Comparison of ENCODE assay signal across 10 cellular contexts in genomic region chrX:134821370-134821769, GRCh38. TPM values are rescaled to one million over a fixed set of nuclear protein-coding genes. Genes with fewer than 3 reads are reported as not detected.
DNase-seq lines count a peak whose midpoint lies in the region; ATAC-seq, FAIRE-seq and TF ChIP-seq lines count a peak whose summit lies in the region.
"Had no signal": no experiment of that assay in that cellular context is flagged by ENCODE, and none has a peak within 500 bp of the region (broad histone marks: within the 10 kb centered on the region; RNA-seq: fewer than 3 reads in every experiment).

No MANE protein-coding gene starts in this region.

- no peak overlapping the region for H3K4me3 Mint-ChIP-seq in osteocyte (ENCODE audit: unreplicated experiment)
- H3K4me3 Mint-ChIP-seq: activated naive CD4-positive, alpha-beta T cell treated with anti-CD3 and anti-CD28 coated beads for 36 hours had no signal

- no peaks in the 10 kb centered on the region for H3K27me3 ChIP-seq in fibroblast of lung (ENCODE audit: control insufficient read depth, insufficient read depth, low read length)

- H3K79me2 ChIP-seq in fibroblast of lung (ENCODE audit: control insufficient read depth, insufficient read depth, low read length), result no peaks in the 10 kb centered on the region

- no peaks in the 10 kb centered on the region for H3K9me3 ChIP-seq in fibroblast of lung (ENCODE audit: control insufficient read depth, insufficient read depth, low read depth, low read length)
- H3K9me3 ChIP-seq: thoracic aorta had no signal

- no peak overlapping the region for H3K9ac ChIP-seq in fibroblast of lung (ENCODE audit: insufficient read depth, low read length)

- no peaks in the 10 kb centered on the region for H3K36me3 ChIP-seq in fibroblast of lung (ENCODE audit: control insufficient read depth, insufficient read depth, low read length)
- H3K36me3 ChIP-seq: thoracic aorta had no signal

- peak overlapping the region; percentile 27 for H2AFZ ChIP-seq in fibroblast of lung (ENCODE audit: low read length)

- FAIRE-seq in GM12892 (lab: Jason Lieb, UNC), result peak; percentile 60

- no peaks in the 10 kb centered on the region for H4K20me1 ChIP-seq in fibroblast of lung (ENCODE audit: control insufficient read depth, extremely low read depth, insufficient read depth, low read length)

- no peak overlapping the region for H3K4me3 ChIP-seq in NB4 (ENCODE audit: low read depth, low read length)
- H3K4me3 ChIP-seq in fibroblast of lung (replicated peaks in 1 of 4; ENCODE audit: control extremely low read depth in 1 of 4, insufficient read depth in 1 of 4, low read depth in 3 of 4, low read length in 4 of 4), result no peak overlapping the region
- H3K4me3 ChIP-seq: thoracic aorta had no signal

- intact Hi-C loops in sciatic nerve (cut with DNase I), result no loop called here

- peak overlapping the region; percentile 66 for H3K27ac ChIP-seq in fibroblast of lung (ENCODE audit: insufficient read depth, low read length)
- H3K27ac ChIP-seq: thoracic aorta had no signal

- H3K36me3 Mint-ChIP-seq in osteocyte (ENCODE audit: unreplicated experiment), result no peaks in the 10 kb centered on the region

- H3K4me1 Mint-ChIP-seq in osteocyte (ENCODE audit: unreplicated experiment), result peaks cover 3% of the 10 kb centered on the region

- TF ChIP-seq POLR2A in GM12892 (IDR thresholded peaks at IDR 0.05; ENCODE audit: low read depth, low read length) (no peak), NB4 (IDR thresholded peaks at IDR 0.05; ENCODE audit: extremely low read depth, insufficient read length) (no peak)

- no peak overlapping the region for H3K4me2 ChIP-seq in fibroblast of lung (ENCODE audit: extremely low read depth, insufficient read depth, low read length)

- H3K27ac Mint-ChIP-seq in osteocyte (ENCODE audit: unreplicated experiment), result peak overlapping the region; percentile 1
- H3K27ac Mint-ChIP-seq: activated naive CD4-positive, alpha-beta T cell treated with anti-CD3 and anti-CD28 coated beads for 36 hours had no signal

- ATAC-seq in GM19455 (IDR thresholded peaks at IDR 0.05; ENCODE audit: unreplicated experiment) (no peak), sciatic nerve (no peak)

- no peaks in the 10 kb centered on the region for H3K27me3 Mint-ChIP-seq in osteocyte (ENCODE audit: unreplicated experiment)

- no peaks in the 10 kb centered on the region for H3K9me3 Mint-ChIP-seq in osteocyte (ENCODE audit: unreplicated experiment)
- H3K9me3 Mint-ChIP-seq: activated naive CD4-positive, alpha-beta T cell treated with anti-CD3 and anti-CD28 coated beads for 36 hours had no signal

- H3K4me1 ChIP-seq in fibroblast of lung (ENCODE audit: control insufficient read depth, extremely low read depth, insufficient read depth, low read length), result no peaks in the 10 kb centered on the region

- TF ChIP-seq CTCF in NB4 (IDR thresholded peaks at IDR 0.05; ENCODE audit: low read depth, low read length) (no peak), fibroblast of lung (conservative IDR thresholded peaks at IDR 0.05 in 1 of 2, IDR thresholded peaks at IDR 0.05 in 1 of 2; ENCODE audit: low read depth in 1 of 2, low read length in 2 of 2) (no peak), osteocyte (IDR thresholded peaks at IDR 0.05) (no peak)

- DNase-seq in GM12892 (ENCODE audit: insufficient read length), result no peak
- DNase-seq in NB4 (ENCODE audit: low read depth), result peak; percentile 57
- peak; percentile 54 to 56 for DNase-seq in fibroblast of lung (ENCODE audit: low read depth in 2 of 2)
- no peak for DNase-seq in osteocyte (ENCODE audit: extremely low spot score, unreplicated experiment)
- DNase-seq in sciatic nerve (ENCODE audit: low spot score), result no peak
- DNase-seq in activated effector memory CD4-positive, alpha-beta T cell treated with Interleukin-2 at 50 U/mL for 16 hours, result no peak
- DNase-seq: activated naive CD4-positive, alpha-beta T cell treated with anti-CD3 and anti-CD28 coated beads for 36 hours; GF-D8 had no signal

RNA-seq across cellular contexts. Expression of gene PABIR2, which starts 24.4 kb away (rescaled TPM):
- polyA plus RNA-seq in GM12892 (2012; ENCODE audit: missing spikeins), result 36.5 TPM
- total RNA-seq in fibroblast of lung (9.0 and 16.8 TPM in 2 replicates), osteocyte (13.5 and 14.0 TPM in 2 replicates), sciatic nerve (22.1 TPM)
- 18.8 and 27.2 TPM in 2 replicates for polyA plus RNA-seq in fibroblast of lung
- polyA plus RNA-seq in fibroblast of lung (2012), result 12.6 and 23.8 TPM in 2 replicates
- polyA minus RNA-seq in fibroblast of lung (ENCODE audit: low replicate concordance), result 5.2 and 51.1 TPM in 2 replicates

Comparison
In these comparisons a context has a peak if more than half of its experiments do, and no peak if none do; other contexts are left out.
1. DNase-seq: peak in NB4 (single experiment) and fibroblast of lung (2 of 2); none in GM12892 (single experiment), osteocyte (single experiment), sciatic nerve (single experiment) and activated effector memory CD4-positive, alpha-beta T cell treated with Interleukin-2 at 50 U/mL for 16 hours (single experiment).